Comparison of ENCODE assay signal across 35 cellular contexts in genomic region chr9:133627341-133627740, GRCh38. TPM values are rescaled to one million over a fixed set of nuclear protein-coding genes. Genes with fewer than 3 reads are reported as not detected.
"Had no signal": no experiment of that assay in that cellular context is flagged by ENCODE, and none has a peak within 500 bp of the region (broad histone marks: within the 10 kb centered on the region; RNA-seq: fewer than 3 reads in every experiment).

No MANE protein-coding gene starts in this region.

- H3K27me3 ChIP-seq: ovary, right atrium auricular region, right lobe of liver, testis, thyroid gland, upper lobe of left lung, vagina had no signal

- H3K36me3 ChIP-seq: left ventricle myocardium inferior, neural progenitor cell, neutrophil, ovary, right atrium auricular region, right lobe of liver, stomach, thyroid gland, transverse colon, upper lobe of left lung, vagina had no signal

- H3K4me3 ChIP-seq: left ventricle myocardium inferior, lung, neural progenitor cell, ovary, right atrium auricular region, right lobe of liver, smooth muscle cell, stomach, testis, thyroid gland, transverse colon, upper lobe of left lung, vagina had no signal

- DNase-seq: hypothalamus; immature natural killer cell; left colon; left ventricle myocardium inferior; mesendoderm; naive B cell; natural killer cell; nephron progenitor cell; occipital lobe; ovary; right lobe of liver; stimulated activated CD4-positive, alpha-beta T cell treated with anti-CD3 and anti-CD28 coated beads, Interleukin-1b, Interleukin-23, amount 100 ng/mL, for 48 hours; stimulated activated CD4-positive, alpha-beta T cell treated with anti-CD3 and anti-CD28 coated beads, Interleukin-2, amount 100 ng/mL, for 48 hours; stimulated activated naive B cell treated with anti-CD40 and anti-IgM and Interleukin-4, amounts not matched to agents 10 μg/mL and 1 μg/mL and 100 μg/mL, for 72 hours; stimulated activated naive CD8-positive, alpha-beta T cell treated with anti-CD3 and anti-CD28 coated beads, Interleukin-15, Interleukin-2, amounts not matched to agents 100 U/mL and 50 U/mL, for 24 hours; stomach; testis; thyroid gland; transverse colon; upper lobe of left lung had no signal

- FAIRE-seq: islet of Langerhans, kidney had no signal

- ATAC-seq: left colon; natural killer cell; right lobe of liver; stimulated activated naive B cell treated with anti-CD40 and anti-IgM and Interleukin-4, amounts not matched to agents 10 μg/mL and 1 μg/mL and 100 μg/mL, for 72 hours; stimulated activated naive CD8-positive, alpha-beta T cell treated with anti-CD3 and anti-CD28 coated beads, Interleukin-15, Interleukin-2, amounts not matched to agents 100 U/mL and 50 U/mL, for 24 hours had no signal

RNA-seq across cellular contexts. Expression of gene DBH, which starts 8.8 kb away (rescaled TPM):
- total RNA-seq: kidney, left colon, left ventricle myocardium inferior, mesothelial cell of epicardium, natural killer cell, occipital lobe, ovary, progenitor cell of endocrine pancreas, pulmonary artery endothelial cell, renal cortical epithelial cell, right atrium auricular region, skeletal muscle tissue, smooth muscle cell, transverse colon had no signal
- polyA plus RNA-seq: immature natural killer cell had no signal

RNA-seq across cellular contexts. Expression of gene FAM163B, which starts 18.2 kb away (rescaled TPM):
- total RNA-seq: left ventricle myocardium inferior, lower leg skin, mononuclear cell, natural killer cell, progenitor cell of endocrine pancreas, pulmonary artery endothelial cell, renal cortical epithelial cell, skeletal muscle tissue, stomach, thyroid gland, upper lobe of left lung, vagina had no signal
- polyA plus RNA-seq: immature natural killer cell, stomach had no signal
